1 cellular context compared by ENCODE assay signal in genomic region chr20:44392776-44393607, GRCh38.
TF ChIP-seq lines count a peak whose summit lies in the region.

No MANE protein-coding gene starts in this region.

TF ChIP-seq in HepG2, 621 proteins besides CTCF, POLR2A, EP300 and RAD21 (continued from another document and continues in another):
- no peak for TF ChIP-seq NCOA5 (CRISPR knock-in tag; IDR thresholded peaks at IDR 0.05)
- no peak for TF ChIP-seq HMG20B (CRISPR knock-in tag; conservative IDR thresholded peaks at IDR 0.05)
- no peak for TF ChIP-seq ZSCAN9 (CRISPR knock-in tag; IDR thresholded peaks at IDR 0.05; ENCODE audit: borderline replicate concordance)
- TF ChIP-seq ZNF556 (CRISPR knock-in tag; IDR thresholded peaks at IDR 0.05; ENCODE audit: borderline replicate concordance): no peak; the same call in 1 of the 2 replicates
- TF ChIP-seq ZNF230 (CRISPR knock-in tag; IDR thresholded peaks at IDR 0.05): no peak; the same call in 1 of the 2 replicates
- TF ChIP-seq TBL1XR1 (IDR thresholded peaks at IDR 0.05; ENCODE audit: borderline replicate concordance, low read length, partially characterized antibody): no peak
- no peak for TF ChIP-seq FOXA1 (IDR thresholded peaks at IDR 0.05)
- peak; percentile 43; the same call in 1 of the 2 replicates for TF ChIP-seq FOXA1 (CRISPR knock-in tag; IDR thresholded peaks at IDR 0.05)
- TF ChIP-seq ISX (CRISPR knock-in tag; conservative IDR thresholded peaks at IDR 0.05): no peak
- no peak for TF ChIP-seq HNF1A (IDR thresholded peaks at IDR 0.05; ENCODE audit: low read depth)
- TF ChIP-seq HNF1A (CRISPR knock-in tag; IDR thresholded peaks at IDR 0.05; ENCODE audit: borderline replicate concordance): no peak; the same call in 1 of the 2 replicates
- TF ChIP-seq HNF4A (CRISPR knock-in tag; IDR thresholded peaks at IDR 0.05): peak; percentile 71
- TF ChIP-seq, protein P1, sequence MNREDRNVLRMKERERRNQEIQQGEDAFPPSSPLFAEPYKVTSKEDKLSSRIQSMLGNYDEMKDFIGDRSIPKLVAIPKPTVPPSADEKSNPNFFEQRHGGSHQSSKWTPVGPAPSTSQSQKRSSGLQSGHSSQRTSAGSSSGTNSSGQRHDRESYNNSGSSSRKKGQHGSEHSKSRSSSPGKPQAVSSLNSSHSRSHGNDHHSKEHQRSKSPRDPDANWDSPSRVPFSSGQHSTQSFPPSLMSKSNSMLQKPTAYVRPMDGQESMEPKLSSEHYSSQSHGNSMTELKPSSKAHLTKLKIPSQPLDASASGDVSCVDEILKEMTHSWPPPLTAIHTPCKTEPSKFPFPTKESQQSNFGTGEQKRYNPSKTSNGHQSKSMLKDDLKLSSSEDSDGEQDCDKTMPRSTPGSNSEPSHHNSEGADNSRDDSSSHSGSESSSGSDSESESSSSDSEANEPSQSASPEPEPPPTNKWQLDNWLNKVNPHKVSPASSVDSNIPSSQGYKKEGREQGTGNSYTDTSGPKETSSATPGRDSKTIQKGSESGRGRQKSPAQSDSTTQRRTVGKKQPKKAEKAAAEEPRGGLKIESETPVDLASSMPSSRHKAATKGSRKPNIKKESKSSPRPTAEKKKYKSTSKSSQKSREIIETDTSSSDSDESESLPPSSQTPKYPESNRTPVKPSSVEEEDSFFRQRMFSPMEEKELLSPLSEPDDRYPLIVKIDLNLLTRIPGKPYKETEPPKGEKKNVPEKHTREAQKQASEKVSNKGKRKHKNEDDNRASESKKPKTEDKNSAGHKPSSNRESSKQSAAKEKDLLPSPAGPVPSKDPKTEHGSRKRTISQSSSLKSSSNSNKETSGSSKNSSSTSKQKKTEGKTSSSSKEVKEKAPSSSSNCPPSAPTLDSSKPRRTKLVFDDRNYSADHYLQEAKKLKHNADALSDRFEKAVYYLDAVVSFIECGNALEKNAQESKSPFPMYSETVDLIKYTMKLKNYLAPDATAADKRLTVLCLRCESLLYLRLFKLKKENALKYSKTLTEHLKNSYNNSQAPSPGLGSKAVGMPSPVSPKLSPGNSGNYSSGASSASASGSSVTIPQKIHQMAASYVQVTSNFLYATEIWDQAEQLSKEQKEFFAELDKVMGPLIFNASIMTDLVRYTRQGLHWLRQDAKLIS (CRISPR knock-in tag; IDR thresholded peaks at IDR 0.05): no peak; the same call in 1 of the 2 replicates
- no peak for TF ChIP-seq ATF1 (CRISPR knock-in tag; IDR thresholded peaks at IDR 0.05)
- TF ChIP-seq KLF13 (CRISPR knock-in tag; IDR thresholded peaks at IDR 0.05): no peak
- TF ChIP-seq ZNF563 (CRISPR knock-in tag; IDR thresholded peaks at IDR 0.05): no peak
- no peak; the same call in 1 of the 2 replicates for TF ChIP-seq RXRA (CRISPR knock-in tag; IDR thresholded peaks at IDR 0.05)
- no peak for TF ChIP-seq ZNF205 (CRISPR knock-in tag; IDR thresholded peaks at IDR 0.05)
- TF ChIP-seq, protein P2, sequence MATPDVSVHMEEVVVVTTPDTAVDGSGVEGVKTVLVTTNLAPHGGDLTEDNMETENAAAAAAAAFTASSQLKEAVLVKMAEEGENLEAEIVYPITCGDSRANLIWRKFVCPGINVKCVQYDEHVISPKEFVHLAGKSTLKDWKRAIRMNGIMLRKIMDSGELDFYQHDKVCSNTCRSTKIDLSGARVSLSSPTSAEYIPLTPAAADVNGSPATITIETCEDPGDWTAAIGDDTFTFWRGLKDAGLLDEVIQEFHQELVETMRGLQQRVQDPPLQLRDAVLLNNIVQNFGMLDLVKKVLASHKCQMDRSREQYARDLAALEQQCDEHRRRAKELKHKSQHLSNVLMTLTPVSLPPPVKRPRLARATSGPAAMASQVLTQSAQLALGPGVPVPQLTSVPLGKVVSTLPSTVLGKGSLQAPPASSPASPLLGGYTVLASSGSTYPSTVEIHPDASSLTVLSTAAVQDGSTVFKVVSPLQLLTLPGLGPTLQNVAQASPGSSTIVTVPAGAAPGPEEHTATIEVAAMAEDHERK (CRISPR knock-in tag; IDR thresholded peaks at IDR 0.05; ENCODE audit: low read depth): 0 out of 2 replicates have a peak, but pooled peaks have one; percentile 27
- no peak for TF ChIP-seq ZNF615 (CRISPR knock-in tag; IDR thresholded peaks at IDR 0.05; ENCODE audit: borderline replicate concordance)
- TF ChIP-seq, protein P3, sequence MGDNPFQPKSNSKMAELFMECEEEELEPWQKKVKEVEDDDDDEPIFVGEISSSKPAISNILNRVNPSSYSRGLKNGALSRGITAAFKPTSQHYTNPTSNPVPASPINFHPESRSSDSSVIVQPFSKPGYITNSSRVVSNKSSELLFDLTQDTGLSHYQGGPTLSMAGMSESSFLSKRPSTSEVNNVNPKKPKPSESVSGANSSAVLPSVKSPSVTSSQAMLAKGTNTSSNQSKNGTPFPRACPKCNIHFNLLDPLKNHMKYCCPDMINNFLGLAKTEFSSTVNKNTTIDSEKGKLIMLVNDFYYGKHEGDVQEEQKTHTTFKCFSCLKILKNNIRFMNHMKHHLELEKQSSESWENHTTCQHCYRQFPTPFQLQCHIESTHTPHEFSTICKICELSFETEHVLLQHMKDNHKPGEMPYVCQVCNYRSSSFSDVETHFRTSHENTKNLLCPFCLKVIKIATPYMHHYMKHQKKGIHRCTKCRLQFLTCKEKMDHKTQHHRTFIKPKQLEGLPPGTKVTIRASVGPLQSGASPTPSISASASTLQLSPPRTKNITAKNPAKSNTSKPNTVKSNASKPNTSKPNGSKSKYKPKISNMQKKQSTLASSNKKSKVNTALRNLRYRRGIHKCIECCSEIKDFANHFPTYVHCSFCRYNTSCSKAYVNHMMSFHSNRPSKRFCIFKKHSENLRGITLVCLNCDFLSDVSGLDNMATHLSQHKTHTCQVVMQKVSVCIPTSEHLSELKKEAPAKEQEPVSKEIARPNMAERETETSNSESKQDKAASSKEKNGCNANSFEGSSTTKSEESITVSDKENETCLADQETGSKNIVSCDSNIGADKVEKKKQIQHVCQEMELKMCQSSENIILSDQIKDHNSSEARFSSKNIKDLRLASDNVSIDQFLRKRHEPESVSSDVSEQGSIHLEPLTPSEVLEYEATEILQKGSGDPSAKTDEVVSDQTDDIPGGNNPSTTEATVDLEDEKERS (CRISPR knock-in tag; IDR thresholded peaks at IDR 0.05): no peak; the same call in 1 of the 2 replicates
- TF ChIP-seq NR2F1 (CRISPR knock-in tag; IDR thresholded peaks at IDR 0.05): no peak
- no peak for TF ChIP-seq ZNF790 (CRISPR knock-in tag; IDR thresholded peaks at IDR 0.05; ENCODE audit: borderline replicate concordance)
- peak; percentile 86; the same call in 1 of the 2 replicates for TF ChIP-seq ZSCAN31 (CRISPR knock-in tag; IDR thresholded peaks at IDR 0.05; ENCODE audit: low read depth)
- no peak for TF ChIP-seq ZNF280B (CRISPR knock-in tag; IDR thresholded peaks at IDR 0.05; ENCODE audit: borderline replicate concordance)
- no peak for TF ChIP-seq TOPORS (CRISPR knock-in tag; IDR thresholded peaks at IDR 0.05)
- no peak for TF ChIP-seq PBX2 (CRISPR knock-in tag; IDR thresholded peaks at IDR 0.05)
- TF ChIP-seq SMARCC2 (IDR thresholded peaks at IDR 0.05): no peak
- TF ChIP-seq PHB2 (IDR thresholded peaks at IDR 0.05; ENCODE audit: partially characterized antibody): no peak
- 0 out of 2 replicates have a peak, but pooled peaks have one; percentile 24 for TF ChIP-seq ZC3H13 (CRISPR knock-in tag; IDR thresholded peaks at IDR 0.05)
- no peak; the same call in 1 of the 2 replicates for TF ChIP-seq ZGPAT (CRISPR knock-in tag; IDR thresholded peaks at IDR 0.05)
- peak; percentile 93 for TF ChIP-seq SPEN (CRISPR knock-in tag; IDR thresholded peaks at IDR 0.05; ENCODE audit: low read depth)
- TF ChIP-seq, protein P4, sequence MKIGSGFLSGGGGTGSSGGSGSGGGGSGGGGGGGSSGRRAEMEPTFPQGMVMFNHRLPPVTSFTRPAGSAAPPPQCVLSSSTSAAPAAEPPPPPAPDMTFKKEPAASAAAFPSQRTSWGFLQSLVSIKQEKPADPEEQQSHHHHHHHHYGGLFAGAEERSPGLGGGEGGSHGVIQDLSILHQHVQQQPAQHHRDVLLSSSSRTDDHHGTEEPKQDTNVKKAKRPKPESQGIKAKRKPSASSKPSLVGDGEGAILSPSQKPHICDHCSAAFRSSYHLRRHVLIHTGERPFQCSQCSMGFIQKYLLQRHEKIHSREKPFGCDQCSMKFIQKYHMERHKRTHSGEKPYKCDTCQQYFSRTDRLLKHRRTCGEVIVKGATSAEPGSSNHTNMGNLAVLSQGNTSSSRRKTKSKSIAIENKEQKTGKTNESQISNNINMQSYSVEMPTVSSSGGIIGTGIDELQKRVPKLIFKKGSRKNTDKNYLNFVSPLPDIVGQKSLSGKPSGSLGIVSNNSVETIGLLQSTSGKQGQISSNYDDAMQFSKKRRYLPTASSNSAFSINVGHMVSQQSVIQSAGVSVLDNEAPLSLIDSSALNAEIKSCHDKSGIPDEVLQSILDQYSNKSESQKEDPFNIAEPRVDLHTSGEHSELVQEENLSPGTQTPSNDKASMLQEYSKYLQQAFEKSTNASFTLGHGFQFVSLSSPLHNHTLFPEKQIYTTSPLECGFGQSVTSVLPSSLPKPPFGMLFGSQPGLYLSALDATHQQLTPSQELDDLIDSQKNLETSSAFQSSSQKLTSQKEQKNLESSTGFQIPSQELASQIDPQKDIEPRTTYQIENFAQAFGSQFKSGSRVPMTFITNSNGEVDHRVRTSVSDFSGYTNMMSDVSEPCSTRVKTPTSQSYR (CRISPR knock-in tag; IDR thresholded peaks at IDR 0.05; ENCODE audit: borderline replicate concordance): no peak
- no peak; the same call in 1 of the 2 replicates for TF ChIP-seq FOXK2 (IDR thresholded peaks at IDR 0.05)
- TF ChIP-seq ZNF776 (CRISPR knock-in tag; IDR thresholded peaks at IDR 0.05): no peak
- TF ChIP-seq ZNF644 (CRISPR knock-in tag; IDR thresholded peaks at IDR 0.05; ENCODE audit: low read depth): no peak
- TF ChIP-seq HDAC2 (CRISPR knock-in tag; IDR thresholded peaks at IDR 0.05): peak; percentile 78; the same call in 1 of the 2 replicates
- TF ChIP-seq ZNF543 (CRISPR knock-in tag; IDR thresholded peaks at IDR 0.05): no peak
- no peak for TF ChIP-seq ZNF160 (CRISPR knock-in tag; IDR thresholded peaks at IDR 0.05)
- no peak for TF ChIP-seq PCBP2 (optimal IDR thresholded peaks at IDR 0.05; ENCODE audit: low read depth, low read length, poor library complexity, severe bottlenecking)
- TF ChIP-seq SALL1 (CRISPR knock-in tag; IDR thresholded peaks at IDR 0.05): peak; percentile 89
- no peak for TF ChIP-seq GTF3A (CRISPR knock-in tag; conservative IDR thresholded peaks at IDR 0.05)
- 0 out of 2 replicates have a peak, but pooled peaks have one; percentile 12 for TF ChIP-seq BHLHE40 (IDR thresholded peaks at IDR 0.05; ENCODE audit: low read length)
- no peak; the same call in 1 of the 2 replicates for TF ChIP-seq KLF6 (CRISPR knock-in tag; IDR thresholded peaks at IDR 0.05)
- TF ChIP-seq ZNF839 (CRISPR knock-in tag; IDR thresholded peaks at IDR 0.05; ENCODE audit: borderline replicate concordance): no peak
- peak; percentile 96 for TF ChIP-seq POLR2AphosphoS5 (IDR thresholded peaks at IDR 0.05; ENCODE audit: low read depth, low read length)
- TF ChIP-seq JUN (CRISPR knock-in tag; IDR thresholded peaks at IDR 0.05): no peak
